Comparison of ENCODE assay signal across 1 cellular context in genomic region chr2:130380096-130380934, GRCh38.
TF ChIP-seq lines count a peak whose summit lies in the region.

No MANE protein-coding gene starts in this region.

TF ChIP-seq in K562, 482 proteins besides CTCF, POLR2A, EP300 and RAD21 (continued from another document and continues in another):
- TF ChIP-seq, protein P1, sequence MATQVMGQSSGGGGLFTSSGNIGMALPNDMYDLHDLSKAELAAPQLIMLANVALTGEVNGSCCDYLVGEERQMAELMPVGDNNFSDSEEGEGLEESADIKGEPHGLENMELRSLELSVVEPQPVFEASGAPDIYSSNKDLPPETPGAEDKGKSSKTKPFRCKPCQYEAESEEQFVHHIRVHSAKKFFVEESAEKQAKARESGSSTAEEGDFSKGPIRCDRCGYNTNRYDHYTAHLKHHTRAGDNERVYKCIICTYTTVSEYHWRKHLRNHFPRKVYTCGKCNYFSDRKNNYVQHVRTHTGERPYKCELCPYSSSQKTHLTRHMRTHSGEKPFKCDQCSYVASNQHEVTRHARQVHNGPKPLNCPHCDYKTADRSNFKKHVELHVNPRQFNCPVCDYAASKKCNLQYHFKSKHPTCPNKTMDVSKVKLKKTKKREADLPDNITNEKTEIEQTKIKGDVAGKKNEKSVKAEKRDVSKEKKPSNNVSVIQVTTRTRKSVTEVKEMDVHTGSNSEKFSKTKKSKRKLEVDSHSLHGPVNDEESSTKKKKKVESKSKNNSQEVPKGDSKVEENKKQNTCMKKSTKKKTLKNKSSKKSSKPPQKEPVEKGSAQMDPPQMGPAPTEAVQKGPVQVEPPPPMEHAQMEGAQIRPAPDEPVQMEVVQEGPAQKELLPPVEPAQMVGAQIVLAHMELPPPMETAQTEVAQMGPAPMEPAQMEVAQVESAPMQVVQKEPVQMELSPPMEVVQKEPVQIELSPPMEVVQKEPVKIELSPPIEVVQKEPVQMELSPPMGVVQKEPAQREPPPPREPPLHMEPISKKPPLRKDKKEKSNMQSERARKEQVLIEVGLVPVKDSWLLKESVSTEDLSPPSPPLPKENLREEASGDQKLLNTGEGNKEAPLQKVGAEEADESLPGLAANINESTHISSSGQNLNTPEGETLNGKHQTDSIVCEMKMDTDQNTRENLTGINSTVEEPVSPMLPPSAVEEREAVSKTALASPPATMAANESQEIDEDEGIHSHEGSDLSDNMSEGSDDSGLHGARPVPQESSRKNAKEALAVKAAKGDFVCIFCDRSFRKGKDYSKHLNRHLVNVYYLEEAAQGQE (CRISPR knock-in tag; IDR thresholded peaks at IDR 0.05; ENCODE audit: low read depth) = no peak
- TF ChIP-seq IRF1 (CRISPR knock-in tag; IDR thresholded peaks at IDR 0.05; ENCODE audit: borderline replicate concordance) = no peak
- TF ChIP-seq PPARD (CRISPR knock-in tag; IDR thresholded peaks at IDR 0.05) = no peak
- no peak for TF ChIP-seq ILF3 (IDR thresholded peaks at IDR 0.05; ENCODE audit: borderline replicate concordance)
- no peak for TF ChIP-seq U2AF1 (optimal IDR thresholded peaks at IDR 0.05; ENCODE audit: low read depth, low read length)
- TF ChIP-seq ZNF217 (CRISPR knock-in tag; IDR thresholded peaks at IDR 0.05) = no peak
- peak; percentile 64; the same call in 1 of the 2 replicates for TF ChIP-seq CREB3L1 (IDR thresholded peaks at IDR 0.05; ENCODE audit: borderline replicate concordance, low read depth)
- TF ChIP-seq, protein P2, sequence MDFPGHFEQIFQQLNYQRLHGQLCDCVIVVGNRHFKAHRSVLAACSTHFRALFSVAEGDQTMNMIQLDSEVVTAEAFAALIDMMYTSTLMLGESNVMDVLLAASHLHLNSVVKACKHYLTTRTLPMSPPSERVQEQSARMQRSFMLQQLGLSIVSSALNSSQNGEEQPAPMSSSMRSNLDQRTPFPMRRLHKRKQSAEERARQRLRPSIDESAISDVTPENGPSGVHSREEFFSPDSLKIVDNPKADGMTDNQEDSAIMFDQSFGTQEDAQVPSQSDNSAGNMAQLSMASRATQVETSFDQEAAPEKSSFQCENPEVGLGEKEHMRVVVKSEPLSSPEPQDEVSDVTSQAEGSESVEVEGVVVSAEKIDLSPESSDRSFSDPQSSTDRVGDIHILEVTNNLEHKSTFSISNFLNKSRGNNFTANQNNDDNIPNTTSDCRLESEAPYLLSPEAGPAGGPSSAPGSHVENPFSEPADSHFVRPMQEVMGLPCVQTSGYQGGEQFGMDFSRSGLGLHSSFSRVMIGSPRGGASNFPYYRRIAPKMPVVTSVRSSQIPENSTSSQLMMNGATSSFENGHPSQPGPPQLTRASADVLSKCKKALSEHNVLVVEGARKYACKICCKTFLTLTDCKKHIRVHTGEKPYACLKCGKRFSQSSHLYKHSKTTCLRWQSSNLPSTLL (IDR thresholded peaks at IDR 0.05) = no peak
- TF ChIP-seq MTA1 (IDR thresholded peaks at IDR 0.05; ENCODE audit: borderline replicate concordance) = no peak
- TF ChIP-seq MXI1 (IDR thresholded peaks at IDR 0.05; ENCODE audit: low read depth, low read length) = no peak
- peak; percentile 38; the same call in 1 of the 2 replicates for TF ChIP-seq HDAC2 (IDR thresholded peaks at IDR 0.05)
- no peak for TF ChIP-seq ZNF785 (CRISPR knock-in tag; IDR thresholded peaks at IDR 0.05)
- peak; percentile 72; the same call in 1 of the 2 replicates for TF ChIP-seq KLF6 (CRISPR knock-in tag; IDR thresholded peaks at IDR 0.05; ENCODE audit: borderline replicate concordance)
- TF ChIP-seq NFXL1 (CRISPR knock-in tag; IDR thresholded peaks at IDR 0.05) = no peak
- TF ChIP-seq NEUROD1 (IDR thresholded peaks at IDR 0.05; ENCODE audit: borderline replicate concordance, low read depth, low read length, partially characterized antibody) = peak; percentile 46
- peak; percentile 96 for TF ChIP-seq ETV1 (tag; conservative IDR thresholded peaks at IDR 0.05; ENCODE audit: low read depth)
- peak; percentile 79 for TF ChIP-seq SMARCE1 (IDR thresholded peaks at IDR 0.05)
- TF ChIP-seq, protein P3, sequence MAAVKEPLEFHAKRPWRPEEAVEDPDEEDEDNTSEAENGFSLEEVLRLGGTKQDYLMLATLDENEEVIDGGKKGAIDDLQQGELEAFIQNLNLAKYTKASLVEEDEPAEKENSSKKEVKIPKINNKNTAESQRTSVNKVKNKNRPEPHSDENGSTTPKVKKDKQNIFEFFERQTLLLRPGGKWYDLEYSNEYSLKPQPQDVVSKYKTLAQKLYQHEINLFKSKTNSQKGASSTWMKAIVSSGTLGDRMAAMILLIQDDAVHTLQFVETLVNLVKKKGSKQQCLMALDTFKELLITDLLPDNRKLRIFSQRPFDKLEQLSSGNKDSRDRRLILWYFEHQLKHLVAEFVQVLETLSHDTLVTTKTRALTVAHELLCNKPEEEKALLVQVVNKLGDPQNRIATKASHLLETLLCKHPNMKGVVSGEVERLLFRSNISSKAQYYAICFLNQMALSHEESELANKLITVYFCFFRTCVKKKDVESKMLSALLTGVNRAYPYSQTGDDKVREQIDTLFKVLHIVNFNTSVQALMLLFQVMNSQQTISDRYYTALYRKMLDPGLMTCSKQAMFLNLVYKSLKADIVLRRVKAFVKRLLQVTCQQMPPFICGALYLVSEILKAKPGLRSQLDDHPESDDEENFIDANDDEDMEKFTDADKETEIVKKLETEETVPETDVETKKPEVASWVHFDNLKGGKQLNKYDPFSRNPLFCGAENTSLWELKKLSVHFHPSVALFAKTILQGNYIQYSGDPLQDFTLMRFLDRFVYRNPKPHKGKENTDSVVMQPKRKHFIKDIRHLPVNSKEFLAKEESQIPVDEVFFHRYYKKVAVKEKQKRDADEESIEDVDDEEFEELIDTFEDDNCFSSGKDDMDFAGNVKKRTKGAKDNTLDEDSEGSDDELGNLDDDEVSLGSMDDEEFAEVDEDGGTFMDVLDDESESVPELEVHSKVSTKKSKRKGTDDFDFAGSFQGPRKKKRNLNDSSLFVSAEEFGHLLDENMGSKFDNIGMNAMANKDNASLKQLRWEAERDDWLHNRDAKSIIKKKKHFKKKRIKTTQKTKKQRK (IDR thresholded peaks at IDR 0.05; ENCODE audit: borderline replicate concordance, low read depth, low read length) = no peak
- TF ChIP-seq CCNT2 (IDR thresholded peaks at IDR 0.05; ENCODE audit: borderline replicate concordance, extremely low read depth, insufficient read length, low read depth, low read length) = peak; percentile 26
- TF ChIP-seq SPI1 (IDR thresholded peaks at IDR 0.05; ENCODE audit: borderline replicate concordance, low read depth, low read length) = no peak
- peak; percentile 53; the same call in 1 of the 2 replicates for TF ChIP-seq ARID3A (IDR thresholded peaks at IDR 0.05; ENCODE audit: borderline replicate concordance, low read depth, low read length)
- TF ChIP-seq LCOR (CRISPR knock-in tag; IDR thresholded peaks at IDR 0.05) = no peak
- TF ChIP-seq NFE2 (IDR thresholded peaks at IDR 0.05; ENCODE audit: low read depth) = peak; percentile 62
- TF ChIP-seq KDM1A (IDR thresholded peaks at IDR 0.05) = peak; percentile 3 to 33; a peak in 1 of 4 replicates
- no peak for TF ChIP-seq CLOCK (CRISPR knock-in tag; IDR thresholded peaks at IDR 0.05; ENCODE audit: borderline replicate concordance)
- TF ChIP-seq, protein P4, sequence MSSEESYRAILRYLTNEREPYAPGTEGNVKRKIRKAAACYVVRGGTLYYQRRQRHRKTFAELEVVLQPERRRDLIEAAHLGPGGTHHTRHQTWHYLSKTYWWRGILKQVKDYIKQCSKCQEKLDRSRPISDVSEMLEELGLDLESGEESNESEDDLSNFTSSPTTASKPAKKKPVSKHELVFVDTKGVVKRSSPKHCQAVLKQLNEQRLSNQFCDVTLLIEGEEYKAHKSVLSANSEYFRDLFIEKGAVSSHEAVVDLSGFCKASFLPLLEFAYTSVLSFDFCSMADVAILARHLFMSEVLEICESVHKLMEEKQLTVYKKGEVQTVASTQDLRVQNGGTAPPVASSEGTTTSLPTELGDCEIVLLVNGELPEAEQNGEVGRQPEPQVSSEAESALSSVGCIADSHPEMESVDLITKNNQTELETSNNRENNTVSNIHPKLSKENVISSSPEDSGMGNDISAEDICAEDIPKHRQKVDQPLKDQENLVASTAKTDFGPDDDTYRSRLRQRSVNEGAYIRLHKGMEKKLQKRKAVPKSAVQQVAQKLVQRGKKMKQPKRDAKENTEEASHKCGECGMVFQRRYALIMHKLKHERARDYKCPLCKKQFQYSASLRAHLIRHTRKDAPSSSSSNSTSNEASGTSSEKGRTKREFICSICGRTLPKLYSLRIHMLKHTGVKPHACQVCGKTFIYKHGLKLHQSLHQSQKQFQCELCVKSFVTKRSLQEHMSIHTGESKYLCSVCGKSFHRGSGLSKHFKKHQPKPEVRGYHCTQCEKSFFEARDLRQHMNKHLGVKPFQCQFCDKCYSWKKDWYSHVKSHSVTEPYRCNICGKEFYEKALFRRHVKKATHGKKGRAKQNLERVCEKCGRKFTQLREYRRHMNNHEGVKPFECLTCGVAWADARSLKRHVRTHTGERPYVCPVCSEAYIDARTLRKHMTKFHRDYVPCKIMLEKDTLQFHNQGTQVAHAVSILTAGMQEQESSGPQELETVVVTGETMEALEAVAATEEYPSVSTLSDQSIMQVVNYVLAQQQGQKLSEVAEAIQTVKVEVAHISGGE (CRISPR knock-in tag; IDR thresholded peaks at IDR 0.05) = no peak
- TF ChIP-seq, protein P5, sequence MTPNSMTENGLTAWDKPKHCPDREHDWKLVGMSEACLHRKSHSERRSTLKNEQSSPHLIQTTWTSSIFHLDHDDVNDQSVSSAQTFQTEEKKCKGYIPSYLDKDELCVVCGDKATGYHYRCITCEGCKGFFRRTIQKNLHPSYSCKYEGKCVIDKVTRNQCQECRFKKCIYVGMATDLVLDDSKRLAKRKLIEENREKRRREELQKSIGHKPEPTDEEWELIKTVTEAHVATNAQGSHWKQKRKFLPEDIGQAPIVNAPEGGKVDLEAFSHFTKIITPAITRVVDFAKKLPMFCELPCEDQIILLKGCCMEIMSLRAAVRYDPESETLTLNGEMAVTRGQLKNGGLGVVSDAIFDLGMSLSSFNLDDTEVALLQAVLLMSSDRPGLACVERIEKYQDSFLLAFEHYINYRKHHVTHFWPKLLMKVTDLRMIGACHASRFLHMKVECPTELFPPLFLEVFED (CRISPR knock-in tag; conservative IDR thresholded peaks at IDR 0.05) = 0 out of 2 replicates have a peak, but pooled peaks have one; percentile 42
- TF ChIP-seq, protein P6, sequence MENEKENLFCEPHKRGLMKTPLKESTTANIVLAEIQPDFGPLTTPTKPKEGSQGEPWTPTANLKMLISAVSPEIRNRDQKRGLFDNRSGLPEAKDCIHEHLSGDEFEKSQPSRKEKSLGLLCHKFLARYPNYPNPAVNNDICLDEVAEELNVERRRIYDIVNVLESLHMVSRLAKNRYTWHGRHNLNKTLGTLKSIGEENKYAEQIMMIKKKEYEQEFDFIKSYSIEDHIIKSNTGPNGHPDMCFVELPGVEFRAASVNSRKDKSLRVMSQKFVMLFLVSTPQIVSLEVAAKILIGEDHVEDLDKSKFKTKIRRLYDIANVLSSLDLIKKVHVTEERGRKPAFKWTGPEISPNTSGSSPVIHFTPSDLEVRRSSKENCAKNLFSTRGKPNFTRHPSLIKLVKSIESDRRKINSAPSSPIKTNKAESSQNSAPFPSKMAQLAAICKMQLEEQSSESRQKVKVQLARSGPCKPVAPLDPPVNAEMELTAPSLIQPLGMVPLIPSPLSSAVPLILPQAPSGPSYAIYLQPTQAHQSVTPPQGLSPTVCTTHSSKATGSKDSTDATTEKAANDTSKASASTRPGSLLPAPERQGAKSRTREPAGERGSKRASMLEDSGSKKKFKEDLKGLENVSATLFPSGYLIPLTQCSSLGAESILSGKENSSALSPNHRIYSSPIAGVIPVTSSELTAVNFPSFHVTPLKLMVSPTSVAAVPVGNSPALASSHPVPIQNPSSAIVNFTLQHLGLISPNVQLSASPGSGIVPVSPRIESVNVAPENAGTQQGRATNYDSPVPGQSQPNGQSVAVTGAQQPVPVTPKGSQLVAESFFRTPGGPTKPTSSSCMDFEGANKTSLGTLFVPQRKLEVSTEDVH (IDR thresholded peaks at IDR 0.05; ENCODE audit: low read depth, partially characterized antibody) = no peak
